In the genomic region with DNA sequence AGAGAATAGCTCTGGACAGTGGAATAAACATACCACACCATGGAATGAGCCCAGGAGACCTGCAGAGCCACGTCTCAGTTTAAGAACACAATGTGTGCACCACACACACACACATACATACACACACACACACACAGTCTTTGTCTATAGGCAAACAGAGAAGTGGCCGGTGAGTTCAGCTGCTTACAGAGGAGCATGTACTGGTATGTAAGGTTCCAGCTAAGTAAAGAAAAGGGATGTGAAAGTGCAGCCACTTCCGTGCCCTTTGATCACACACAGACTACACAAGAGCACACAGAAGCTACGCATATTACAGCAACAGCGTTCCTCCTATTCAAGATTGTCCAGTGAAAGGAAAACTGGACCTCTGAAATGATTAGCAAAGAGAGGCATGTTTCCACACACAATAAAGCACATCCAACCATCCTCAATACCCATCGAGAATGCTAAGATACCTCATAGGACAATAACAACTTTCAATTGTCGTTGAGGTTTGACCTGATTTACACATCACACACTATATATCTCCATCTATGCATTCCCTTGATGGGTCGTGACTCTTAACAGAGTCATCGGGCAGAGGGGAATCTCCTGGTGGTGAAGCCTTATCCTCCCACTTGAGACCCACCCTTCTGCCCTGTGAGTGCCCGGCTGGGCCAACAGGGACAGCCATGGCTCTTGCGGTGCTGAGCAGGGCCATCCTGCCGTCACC, we compare ENCODE assay signal across 9 cellular contexts. TPM values are rescaled to one million over a fixed set of nuclear protein-coding genes. Genes with fewer than 3 reads are reported as not detected.
DNase-seq lines count a peak whose midpoint lies in the region; ATAC-seq lines count a peak whose summit lies in the region.
"Had no signal": no experiment of that assay in that cellular context is flagged by ENCODE, and none has a peak within 500 bp of the region (broad histone marks: within the 10 kb centered on the region; RNA-seq: fewer than 3 reads in every experiment).

No MANE protein-coding gene starts in this region.

- H3K4me1 ChIP-seq in CD4-positive, alpha-beta memory T cell (ENCODE audit: insufficient read depth, low read length), result no peaks in the 10 kb centered on the region

- no peak overlapping the region for H3K27ac ChIP-seq in CD4-positive, alpha-beta memory T cell (ENCODE audit: low read depth, low read length)

- no peak overlapping the region for H3K27ac Mint-ChIP-seq in CD4-positive, alpha-beta memory T cell
- peak overlapping the region in 1 of 6 donors; percentile 43 for H3K27ac Mint-ChIP-seq in immature natural killer cell

- CTCF ChIA-PET in CD4-positive, alpha-beta memory T cell (lab: Charles Lee; ENCODE audit: partially characterized antibody), result no interaction called here

- DNase-seq in left kidney (ENCODE audit: low read depth, low spot score), result peak; percentile 13
- DNase-seq in CD4-positive, alpha-beta memory T cell, result no peak
- DNase-seq in stimulated activated naive CD4-positive, alpha-beta T cell treated with Interleukin-2 at 50 U/mL for 16 hours (lab: John Stamatoyannopoulos, UW), result no peak
- no peak for DNase-seq in activated CD4-positive, alpha-beta T cell treated with anti-CD3 and anti-CD28 coated beads for 1 hour
- no peak for DNase-seq in immature natural killer cell
- DNase-seq: EL had no signal

- intact Hi-C loops in CD4-positive, alpha-beta memory T cell (cut with micrococcal nuclease), result no loop called here

- H3K4me3 Mint-ChIP-seq in CD4-positive, alpha-beta memory T cell, result no peak overlapping the region
- H3K4me3 Mint-ChIP-seq in immature natural killer cell, result no peak overlapping the region

- ATAC-seq in GM18498 (IDR thresholded peaks at IDR 0.05; ENCODE audit: unreplicated experiment), result peak; percentile 100
- peak; percentile 100 for ATAC-seq in GM21576 (IDR thresholded peaks at IDR 0.05; ENCODE audit: unreplicated experiment)
- peak; percentile 100 for ATAC-seq in HG03565 (IDR thresholded peaks at IDR 0.05; ENCODE audit: unreplicated experiment)

- H3K27me3 ChIP-seq in CD4-positive, alpha-beta memory T cell (ENCODE audit: insufficient read depth, low read length), result no peaks in the 10 kb centered on the region

- no peaks in the 10 kb centered on the region for H3K4me1 Mint-ChIP-seq in CD4-positive, alpha-beta memory T cell
- no peaks in the 10 kb centered on the region for H3K4me1 Mint-ChIP-seq in immature natural killer cell

- no peaks in the 10 kb centered on the region for H3K27me3 Mint-ChIP-seq in CD4-positive, alpha-beta memory T cell
- H3K27me3 Mint-ChIP-seq in immature natural killer cell (ENCODE audit: low read depth in 3 of 3), result peaks cover 0 to 2% (median 0%) of the 10 kb centered on the region in 3 donors

- H3K9me3 ChIP-seq in CD4-positive, alpha-beta memory T cell (ENCODE audit: control insufficient read depth in 1 of 2, low read length in 2 of 2), result no peaks in the 10 kb centered on the region

- POLR2A ChIA-PET in CD4-positive, alpha-beta memory T cell (lab: Charles Lee; ENCODE audit: partially characterized antibody), result no interaction called here

- H3K36me3 ChIP-seq in CD4-positive, alpha-beta memory T cell (ENCODE audit: insufficient read depth, low read length), result peaks cover 5% of the 10 kb centered on the region

- peaks cover 0 to 2% (median 0%) of the 10 kb centered on the region in 8 donors for H3K9me3 Mint-ChIP-seq in CD4-positive, alpha-beta memory T cell
- no peaks in the 10 kb centered on the region for H3K9me3 Mint-ChIP-seq in immature natural killer cell

- no peak overlapping the region for H3K4me3 ChIP-seq in CD4-positive, alpha-beta memory T cell (ENCODE audit: low read length in 2 of 2)

- H3K36me3 Mint-ChIP-seq in CD4-positive, alpha-beta memory T cell, result peaks cover 41 to 43% of the 10 kb centered on the region in 2 donors
- peaks cover 21 to 38% (median 23%) of the 10 kb centered on the region in 3 donors for H3K36me3 Mint-ChIP-seq in immature natural killer cell

RNA-seq across cellular contexts. Expression of gene SLC35B4, which starts 23.5 kb away (rescaled TPM):
- total RNA-seq in CD4-positive, alpha-beta memory T cell, result 10 to 100 TPM; 10.5 to 10.7 TPM
- 10 to 100 TPM; 17.3 to 18.0 TPM for polyA plus RNA-seq in CD4-positive, alpha-beta memory T cell
- 10 to 100 TPM; 18.2 to 35.5 (median 23.5) TPM for polyA plus RNA-seq in immature natural killer cell
